ENCODE assay signal across 14 cellular contexts in genomic region chr6:154555075-154555677, GRCh38. TPM values are rescaled to one million over a fixed set of nuclear protein-coding genes. Genes with fewer than 3 reads are reported as not detected.
DNase-seq lines count a peak whose midpoint lies in the region; ATAC-seq and TF ChIP-seq lines count a peak whose summit lies in the region.
"Had no signal": no experiment of that assay in that cellular context is flagged by ENCODE, and none has a peak within 500 bp of the region (broad histone marks: within the 10 kb centered on the region; RNA-seq: fewer than 3 reads in every experiment).

No MANE protein-coding gene starts in this region.

- ATAC-seq in mucosa of descending colon = peak; percentile 95
- ATAC-seq: sciatic nerve had no signal

- H3K4me1 ChIP-seq in PC-9 (replicated peaks; ENCODE audit: insufficient read depth) (peaks cover 22% of the 10 kb centered on the region), mucosa of descending colon (ENCODE audit: low read depth) (peaks cover 13% of the 10 kb centered on the region)

- no peak overlapping the region for H2AFZ ChIP-seq in PC-9

- no peaks in the 10 kb centered on the region for H3K79me2 ChIP-seq in PC-9 (ENCODE audit: low read depth)

- in situ Hi-C loops in G401 (cut with HindIII; ENCODE audit: low sequenced_read_pairs) = no loop called here

- H3K9me3 ChIP-seq in PC-9 (ENCODE audit: insufficient read depth, low read depth) (no peaks in the 10 kb centered on the region), mucosa of descending colon (no peaks in the 10 kb centered on the region)

- H3K27me3 ChIP-seq in PC-9 (ENCODE audit: insufficient read depth, low read depth) = no peaks in the 10 kb centered on the region

- no peaks in the 10 kb centered on the region for H3K36me3 ChIP-seq in PC-9 (ENCODE audit: low read depth)
- H3K36me3 ChIP-seq in mucosa of descending colon (ENCODE audit: low read depth) = no peaks in the 10 kb centered on the region

- H3K27ac ChIP-seq in PC-9 = no peak overlapping the region
- H3K27ac ChIP-seq: C4-2B had no signal

- POLR2A ChIA-PET in PC-9 (lab: Charles Lee; ENCODE audit: unreplicated experiment) = interaction anchor here (0.5 to 0.6 kb wide), 3 partner anchors 45 to 1087 kb away, joined by 3 to 6 read pairs (median 5); no protein-coding TSS in a partner anchor

- peak; percentile 90 for DNase-seq in EL
- peak; percentile 27 to 94 for DNase-seq in PC-9
- peak; percentile 95 for DNase-seq in epithelial cell of proximal tubule (ENCODE audit: low read depth)
- peak in 1 of 3 donors; percentile 51 for DNase-seq in mucosa of descending colon
- no peak for DNase-seq in G401 (ENCODE audit: low spot score)
- no peak for DNase-seq in pons (ENCODE audit: low spot score)
- DNase-seq in cortex of kidney (lab: John Stamatoyannopoulos, UW) = no peak
- no peak for DNase-seq in activated CD8-positive, alpha-beta memory T cell treated with anti-CD3 and anti-CD28 coated beads for 24 hours
- DNase-seq: activated CD4-positive, alpha-beta memory T cell treated with anti-CD3 and anti-CD28 coated beads, Interleukin-2, amount 10 ng/mL, durations not matched to agents 7 days and 5 days; amygdala; erythroblast; NCI-H2227 treated with DMSO at 0.1 percent for 48 hours had no signal

- no TSS peak for BruUV-seq in PC-9 (replicated peaks; lab: Mats Ljungman, UMichigan)

- peaks cover 9% of the 10 kb centered on the region; the same call in 1 of the 2 replicates for H3F3A ChIP-seq in PC-9 (ENCODE audit: insufficient read depth, low read depth)

- no peaks in the 10 kb centered on the region for H3K9me2 ChIP-seq in PC-9 (ENCODE audit: insufficient read depth)

- H4K20me1 ChIP-seq in PC-9 (ENCODE audit: insufficient read depth) = no peaks in the 10 kb centered on the region

- TF ChIP-seq CTCF in PC-9 (conservative IDR thresholded peaks at IDR 0.05) (no peak), epithelial cell of proximal tubule (conservative IDR thresholded peaks at IDR 0.05; ENCODE audit: low read depth, low read length) (no peak), mucosa of descending colon (IDR thresholded peaks at IDR 0.05) (no peak)

- peak overlapping the region; percentile 38 for H3K4me2 ChIP-seq in PC-9

- H3K4me3 ChIP-seq in PC-9 (no peak overlapping the region), epithelial cell of proximal tubule (ENCODE audit: low read depth, low read length) (no peak overlapping the region), mucosa of descending colon (no peak overlapping the region)

- CTCF ChIA-PET in PC-9 (lab: Charles Lee) = interaction anchor here (0.8 kb wide), 1 partner anchor 55 kb away, joined by 10 read pairs; no protein-coding TSS in a partner anchor

- intact Hi-C loops in PC-9 (cut with micrococcal nuclease; ENCODE audit: unreplicated experiment) (no loop called here), mucosa of descending colon (cut with DNase I, micrococcal nuclease) (no loop called here)

RNA-seq across cellular contexts. Expression of gene CNKSR3, which starts 44.7 kb away (rescaled TPM):
- 3.4 and 4.7 TPM in 2 replicates for total RNA-seq in PC-9 (2021)
- total RNA-seq in epithelial cell of proximal tubule = 10.3 and 12.4 TPM in 2 replicates
- 10 to 100 TPM; 16.5 to 39.0 (median 33.6) TPM for total RNA-seq in mucosa of descending colon
- total RNA-seq in G401 (2014; rRNA removed; shearing (Covaris generic)) = 1.5 and 2.2 TPM in 2 replicates
- total RNA-seq: activated CD4-positive, alpha-beta memory T cell treated with anti-CD3 and anti-CD28 coated beads, Interleukin-2, amount 10 ng/mL, durations not matched to agents 7 days and 5 days had no signal

Comparison
In these comparisons a context has a peak if more than half of its experiments do, and no peak if none do; other contexts are left out.
1. DNase-seq: peak in EL (single experiment), PC-9 (2 of 2) and epithelial cell of proximal tubule (single experiment); none in G401 (single experiment), pons (single experiment), cortex of kidney (single experiment) and activated CD8-positive, alpha-beta memory T cell treated with anti-CD3 and anti-CD28 coated beads for 24 hours (single experiment).